ENCODE assay signal across 8 cellular contexts in genomic region chr17:61837175-61838051, GRCh38. TPM values are rescaled to one million over a fixed set of nuclear protein-coding genes. Genes with fewer than 3 reads are reported as not detected.
DNase-seq lines count a peak whose midpoint lies in the region; ATAC-seq and TF ChIP-seq lines count a peak whose summit lies in the region.

No MANE protein-coding gene starts in this region.

- TF ChIP-seq CTCF in AG04449 (IDR thresholded peaks at IDR 0.05; ENCODE audit: insufficient read depth, low read length, missing control alignments) (peak; percentile 67), GM12875 (IDR thresholded peaks at IDR 0.05; ENCODE audit: borderline replicate concordance, insufficient read depth, low read depth, low read length) (peak; percentile 66), WI38 (IDR thresholded peaks at IDR 0.05; ENCODE audit: low read depth, low read length) (peak; percentile 61)

- H3K4me3 ChIP-seq in AG04449 (ENCODE audit: low read depth, low read length) (no peak overlapping the region), GM12875 (ENCODE audit: low read depth, low read length) (no peak overlapping the region), WI38 (ENCODE audit: low read depth, low read length) (no peak overlapping the region)

- ATAC-seq in memory B cell (ENCODE audit: low read depth) (peak; percentile 75), HG03442 (IDR thresholded peaks at IDR 0.05; ENCODE audit: unreplicated experiment) (no peak)

- no peaks in the 10 kb centered on the region for H3K4me1 Mint-ChIP-seq in memory B cell

- H3K36me3 Mint-ChIP-seq in memory B cell, result no peaks in the 10 kb centered on the region

- H3K27me3 Mint-ChIP-seq in memory B cell, result no peaks in the 10 kb centered on the region

- H3K9me3 Mint-ChIP-seq in memory B cell, result no peaks in the 10 kb centered on the region

- CTCF ChIA-PET in AG04449 (lab: Yijun Ruan, JAX), result interaction anchor here (0.7 to 3.8 kb wide), 37 partner anchors 8 to 436 kb away, joined by 3 to 117 read pairs (median 5); no protein-coding TSS in a partner anchor

- POLR2A ChIA-PET in AG04449 (lab: Yijun Ruan, JAX), result no interaction called here

- DNase-seq in AG04449 (ENCODE audit: low read depth, low spot score) (no peak), NCI-H2107 treated with DMSO at 0.1 percent for 48 hours (lab: John Stamatoyannopoulos, UW; ENCODE audit: unreplicated experiment) (peak; percentile 43), dermis blood vessel endothelial cell (peak; percentile 88), memory B cell (ENCODE audit: low spot score in 2 of 2) (peak; percentile 38 to 47)
- peak; percentile 1 to 18 for DNase-seq in stimulated activated CD8-positive, alpha-beta memory T cell treated with anti-CD3 and anti-CD28 coated beads, Interleukin-7, amount 100 ng/mL, for 48 hours (ENCODE audit: extremely low read depth in 1 of 2, low read depth in 1 of 2)

- H3K27ac Mint-ChIP-seq in memory B cell, result no peak overlapping the region

- no peak overlapping the region for H3K4me3 Mint-ChIP-seq in memory B cell

RNA-seq across cellular contexts. Expression of gene BRIP1, which starts 25.9 kb away (rescaled TPM):
- 4.3 and 9.3 TPM in 2 replicates for total RNA-seq in dermis blood vessel endothelial cell
